In genomic region chr19:52601025-52601973, GRCh38 we compare ENCODE assay signal across 8 cellular contexts. TPM values are rescaled to one million over a fixed set of nuclear protein-coding genes. Genes with fewer than 3 reads are reported as not detected.
A peak's percentile ranks its signal among the peaks of the same experiment; 100 is the strongest.
DNase-seq lines count a peak whose midpoint lies in the region; ATAC-seq and TF ChIP-seq lines count a peak whose summit lies in the region.

No MANE protein-coding gene starts in this region.

- no peaks in the 10 kb centered on the region for H3K36me3 ChIP-seq in BE2C

- DNase-seq in BE2C (peak; percentile 93), NCI-H510A treated with DMSO at 0.1 percent for 48 hours (lab: John Stamatoyannopoulos, UW) (peak; percentile 32), dorsolateral prefrontal cortex (peak; percentile 68 to 93 (median 82)), lower leg skin (ENCODE audit: low spot score in 2 of 2) (peak; percentile 92 to 99)
- DNase-seq in activated CD4-positive, alpha-beta T cell treated with anti-CD3 and anti-CD28 coated beads, Interleukin-2, amount 50 U/mL, for 24 hours (ENCODE audit: low read depth in 1 of 2, low spot score in 1 of 2) = peak; percentile 89 to 91
- DNase-seq in stimulated activated CD4-positive, alpha-beta T cell treated with anti-CD3 and anti-CD28 coated beads, Interleukin-4, amount 100 ng/mL, for 1 hour = peak; percentile 96

- H3K4me3 ChIP-seq in BE2C (ENCODE audit: low read depth, low read length) (peak overlapping the region; percentile 61), dorsolateral prefrontal cortex (peak overlapping the region; percentile 25 to 80 (median 65)), lower leg skin (ENCODE audit: low read depth, poor library complexity, severe bottlenecking) (peak overlapping the region; percentile 33)

- H3K27ac ChIP-seq in dorsolateral prefrontal cortex = peak overlapping the region in 26 of 59 donors; percentile 1 to 78 (median 47)

- 0 to 1% methylated on average over 62 of the region's 62 CpGs for WGBS in lower leg skin, 2 donors

- no peak for TF ChIP-seq POLR2A in lower leg skin (IDR thresholded peaks at IDR 0.05)

- ATAC-seq in GM19035 (IDR thresholded peaks at IDR 0.05; ENCODE audit: unreplicated experiment) (peak; percentile 91), HG03378 (IDR thresholded peaks at IDR 0.05; ENCODE audit: unreplicated experiment) (peak; percentile 62)

- TF ChIP-seq CTCF in BE2C (IDR thresholded peaks at IDR 0.05; ENCODE audit: low read depth, low read length) (peak; percentile 26; the same call in 1 of the 2 replicates), dorsolateral prefrontal cortex (IDR thresholded peaks at IDR 0.05 in 54 of 56, conservative IDR thresholded peaks at IDR 0.05 in 2 of 56; ENCODE audit: low read depth in 1 of 56, partially characterized antibody in 56 of 56) (peak in 51 of 56 donors; percentile 6 to 61 (median 41)), lower leg skin (IDR thresholded peaks at IDR 0.05) (no peak)

- H3K4me1 ChIP-seq in BE2C = no peaks in the 10 kb centered on the region

- no peaks in the 10 kb centered on the region; the same call in 1 of the 2 replicates for H3K9me3 ChIP-seq in BE2C

- intact Hi-C loops in dorsolateral prefrontal cortex (cut with DNase I) = loop anchor here in 1 of 2 donors (5.0 to 10.0 kb wide), 2 partner anchors 36 to 134 kb away; partner anchors contain the start of genes ZNF611 and ZNF83
- intact Hi-C loops in lower leg skin (cut with DNase I; ENCODE audit: low total_unique reads) = no loop called here

- H3K27me3 ChIP-seq in BE2C (0 out of 2 replicates have a peak, but pooled peaks cover 2% of the 10 kb centered on the region), dorsolateral prefrontal cortex (no peaks in the 10 kb centered on the region)

RNA-seq across cellular contexts. Expression of gene ZNF701, which starts 31.2 kb away (rescaled TPM):
- 2.3 TPM for polyA plus RNA-seq in BE2C (2012; ENCODE audit: insufficient read depth, insufficient read length, low read depth)
- total RNA-seq in dorsolateral prefrontal cortex (10 to 100 TPM; 11.8 to 41.0 (median 20.6) TPM), lower leg skin (10 to 100 TPM; 11.6 to 13.7 (median 12.9) TPM)

RNA-seq across cellular contexts. Expression of gene ZNF83, which starts 36.9 kb away (rescaled TPM):
- polyA plus RNA-seq in BE2C (2012; ENCODE audit: insufficient read depth, insufficient read length, low read depth) = 5.3 TPM
- total RNA-seq in dorsolateral prefrontal cortex = 100 to 1,000 TPM in 2 of 120 experiments, 10 to 100 TPM in 118; 30.2 to 101 (median 53.8) TPM
- 10 to 100 TPM; 20.7 to 51.0 (median 35.3) TPM for total RNA-seq in lower leg skin

Comparison
In these comparisons a context has a peak if more than half of its experiments do, and no peak if none do; other contexts are left out.
1. DNase-seq: peak in every context shown above with its lines; median percentile 96 in stimulated activated CD4-positive, alpha-beta T cell treated with anti-CD3 and anti-CD28 coated beads, Interleukin-4, amount 100 ng/mL, for 1 hour; 96 in lower leg skin; 93 in BE2C; 90 in activated CD4-positive, alpha-beta T cell treated with anti-CD3 and anti-CD28 coated beads, Interleukin-2, amount 50 U/mL, for 24 hours; 82 in dorsolateral prefrontal cortex; 32 in NCI-H510A treated with DMSO at 0.1 percent for 48 hours.
2. CTCF ChIP-seq: peak in BE2C (single experiment) and dorsolateral prefrontal cortex (51 of 56); none in lower leg skin (0 of 3).
3. Peak in every context shown above with its lines, with median percentiles within 50 percentile points of each other: H3K4me3 ChIP-seq.